ENCODE assay signal across 1 cellular context in genomic region chr19:4016486-4016885, GRCh38.
TF ChIP-seq lines count a peak whose summit lies in the region.

No MANE protein-coding gene starts in this region.

TF ChIP-seq in K562, 482 proteins besides CTCF, POLR2A, EP300 and RAD21:
- TF ChIP-seq ZFP36 (IDR thresholded peaks at IDR 0.05; ENCODE audit: low read depth, low read length, partially characterized antibody) (peak; percentile 66), NR2C2 (CRISPR knock-in tag; IDR thresholded peaks at IDR 0.05) (no peak), NR2C2 (tag; IDR thresholded peaks at IDR 0.05) (no peak)
